Comparison of ENCODE assay signal across 8 cellular contexts in genomic region chr22:18091916-18092526, GRCh38. TPM values are rescaled to one million over a fixed set of nuclear protein-coding genes. Genes with fewer than 3 reads are reported as not detected.
DNase-seq lines count a peak whose midpoint lies in the region; TF ChIP-seq lines count a peak whose summit lies in the region.

No MANE protein-coding gene starts in this region.

- H3K27ac Mint-ChIP-seq in type B pancreatic cell = peak overlapping the region; percentile 75

- WGBS in liver = 8% methylated on average over 22 of the region's 22 CpGs

- peak overlapping the region; percentile 29 for H3K4me3 ChIP-seq in MG63
- peak overlapping the region; percentile 26 for H3K4me3 ChIP-seq in brain microvascular endothelial cell (ENCODE audit: low read depth, low read length)
- peak overlapping the region; percentile 20 to 34 (median 21) for H3K4me3 ChIP-seq in liver (ENCODE audit: low read depth in 1 of 3, low read length in 3 of 3)

- H3K27me3 ChIP-seq in MG63 = no peaks in the 10 kb centered on the region
- H3K27me3 ChIP-seq in brain microvascular endothelial cell (replicated peaks) = no peaks in the 10 kb centered on the region
- no peaks in the 10 kb centered on the region for H3K27me3 ChIP-seq in liver (ENCODE audit: control insufficient read depth in 4 of 4, insufficient read depth in 4 of 4, low read length in 3 of 4)

- peaks cover 12% of the 10 kb centered on the region for H3K36me3 Mint-ChIP-seq in type B pancreatic cell

- no peak for TF ChIP-seq CTCF in brain microvascular endothelial cell (IDR thresholded peaks at IDR 0.05; ENCODE audit: low read depth, low read length, missing control alignments)
- no peak for TF ChIP-seq CTCF in liver (IDR thresholded peaks at IDR 0.05; ENCODE audit: low read depth, low read length, missing input control)
- no peak for TF ChIP-seq CTCF in type B pancreatic cell (conservative IDR thresholded peaks at IDR 0.05)

- H3K9ac ChIP-seq in liver (ENCODE audit: low read depth in 1 of 2, low read length in 2 of 2) = peak overlapping the region; percentile 36 to 54

- no peaks in the 10 kb centered on the region for H3K9me3 Mint-ChIP-seq in type B pancreatic cell

- in situ Hi-C loops in ACHN (cut with HindIII; ENCODE audit: low pct_ligation_motif_present, low pct_unique_long_range_greater_than_20kb, low sequenced_read_pairs) = no loop called here
- in situ Hi-C loops in brain microvascular endothelial cell (cut with HindIII; ENCODE audit: low pct_ligation_motif_present, low sequenced_read_pairs) = no loop called here

- H3K4me1 Mint-ChIP-seq in type B pancreatic cell (ENCODE audit: unreplicated experiment) = no peaks in the 10 kb centered on the region

- DNase-seq in ACHN = peak; percentile 80
- peak; percentile 89 for DNase-seq in MG63
- no peak for DNase-seq in brain microvascular endothelial cell
- DNase-seq in type B pancreatic cell (ENCODE audit: extremely low spot score, unreplicated experiment) = no peak
- DNase-seq in medulla oblongata (ENCODE audit: extremely low spot score) = no peak
- DNase-seq in NCI-H524 treated with DMSO at 0.1 percent for 48 hours (lab: John Stamatoyannopoulos, UW) = no peak
- DNase-seq in NCI-H146 (lab: John Stamatoyannopoulos, UW) = no peak

- peaks cover 0 to 23% (median 12%) of the 10 kb centered on the region in 4 donors for H3K4me1 ChIP-seq in liver (ENCODE audit: control insufficient read depth in 4 of 4, insufficient read depth in 4 of 4, low read length in 3 of 4)

- H3K9me3 ChIP-seq in MG63 (no peaks in the 10 kb centered on the region), liver (ENCODE audit: control insufficient read depth in 4 of 4, low read length in 3 of 4) (no peaks in the 10 kb centered on the region)

- H3K36me3 ChIP-seq in MG63 (peaks cover 28% of the 10 kb centered on the region), brain microvascular endothelial cell (replicated peaks) (peaks cover 22% of the 10 kb centered on the region), liver (ENCODE audit: control insufficient read depth in 4 of 4, insufficient read depth in 3 of 4, low read depth in 1 of 4, low read length in 3 of 4) (peaks cover 2 to 20% (median 7%) of the 10 kb centered on the region in 4 donors)

- peak overlapping the region; percentile 33 for H3K27ac ChIP-seq in brain microvascular endothelial cell
- H3K27ac ChIP-seq in liver (ENCODE audit: low read depth in 1 of 2, low read length in 2 of 2) = peak overlapping the region; percentile 37 to 93

- no peaks in the 10 kb centered on the region for H3K27me3 Mint-ChIP-seq in type B pancreatic cell

- TF ChIP-seq RAD21 in liver (IDR thresholded peaks at IDR 0.05) = peak; percentile 55 to 58

- H3K4me3 Mint-ChIP-seq in type B pancreatic cell = peak overlapping the region; percentile 74

TF ChIP-seq in liver, 16 proteins besides CTCF, POLR2A, EP300 and RAD21:
- TF ChIP-seq HNF4A (conservative IDR thresholded peaks at IDR 0.05) = peak; percentile 98
- TF ChIP-seq, protein P1, sequence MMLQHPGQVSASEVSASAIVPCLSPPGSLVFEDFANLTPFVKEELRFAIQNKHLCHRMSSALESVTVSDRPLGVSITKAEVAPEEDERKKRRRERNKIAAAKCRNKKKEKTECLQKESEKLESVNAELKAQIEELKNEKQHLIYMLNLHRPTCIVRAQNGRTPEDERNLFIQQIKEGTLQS (IDR thresholded peaks at IDR 0.05) = peak; percentile 59
- peak; percentile 47 for TF ChIP-seq FOXA2 (IDR thresholded peaks at IDR 0.05)
- peak; percentile 79 to 88 for TF ChIP-seq EGR1 (IDR thresholded peaks at IDR 0.05; ENCODE audit: low read depth in 2 of 2)
- TF ChIP-seq RXRA (IDR thresholded peaks at IDR 0.05) = peak; percentile 91 to 92
- peak; percentile 53 for TF ChIP-seq TAF1 (conservative IDR thresholded peaks at IDR 0.05)
- peak; percentile 76 for TF ChIP-seq YY1 (IDR thresholded peaks at IDR 0.05)
- TF ChIP-seq, protein P2, sequence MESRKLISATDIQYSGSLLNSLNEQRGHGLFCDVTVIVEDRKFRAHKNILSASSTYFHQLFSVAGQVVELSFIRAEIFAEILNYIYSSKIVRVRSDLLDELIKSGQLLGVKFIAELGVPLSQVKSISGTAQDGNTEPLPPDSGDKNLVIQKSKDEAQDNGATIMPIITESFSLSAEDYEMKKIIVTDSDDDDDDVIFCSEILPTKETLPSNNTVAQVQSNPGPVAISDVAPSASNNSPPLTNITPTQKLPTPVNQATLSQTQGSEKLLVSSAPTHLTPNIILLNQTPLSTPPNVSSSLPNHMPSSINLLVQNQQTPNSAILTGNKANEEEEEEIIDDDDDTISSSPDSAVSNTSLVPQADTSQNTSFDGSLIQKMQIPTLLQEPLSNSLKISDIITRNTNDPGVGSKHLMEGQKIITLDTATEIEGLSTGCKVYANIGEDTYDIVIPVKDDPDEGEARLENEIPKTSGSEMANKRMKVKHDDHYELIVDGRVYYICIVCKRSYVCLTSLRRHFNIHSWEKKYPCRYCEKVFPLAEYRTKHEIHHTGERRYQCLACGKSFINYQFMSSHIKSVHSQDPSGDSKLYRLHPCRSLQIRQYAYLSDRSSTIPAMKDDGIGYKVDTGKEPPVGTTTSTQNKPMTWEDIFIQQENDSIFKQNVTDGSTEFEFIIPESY (IDR thresholded peaks at IDR 0.05) = peak; percentile 54
- TF ChIP-seq GABPA (IDR thresholded peaks at IDR 0.05 in 1 of 2, conservative IDR thresholded peaks at IDR 0.05 in 1 of 2) = peak in 1 of 2 donors; percentile 32
- TF ChIP-seq SP1 (IDR thresholded peaks at IDR 0.05) = peak; percentile 99
- peak; percentile 22 for TF ChIP-seq FOXA1 (IDR thresholded peaks at IDR 0.05)
- peak; percentile 98 for TF ChIP-seq HNF4G (IDR thresholded peaks at IDR 0.05)
- peak; percentile 86 for TF ChIP-seq MAX (IDR thresholded peaks at IDR 0.05)
- peak; percentile 76 for TF ChIP-seq REST (IDR thresholded peaks at IDR 0.05)
- peak; percentile 92 for TF ChIP-seq NR2F2 (IDR thresholded peaks at IDR 0.05)
- peak; percentile 61 to 66 for TF ChIP-seq JUND (IDR thresholded peaks at IDR 0.05)

RNA-seq across cellular contexts. Expression of gene PEX26, which starts 14.2 kb away (rescaled TPM):
- 10.5 and 13.5 TPM in 2 replicates for total RNA-seq in MG63 (2014; rRNA removed; shearing (Covaris generic); ENCODE audit: low replicate concordance)
- total RNA-seq in liver (10 to 100 TPM; 13.3 to 20.6 TPM), type B pancreatic cell (ENCODE audit: low replicate concordance) (41.0 and 46.3 TPM in 2 replicates)
- 10 to 100 TPM in 1 of 2 donors, 1 to 10 TPM in 1; 3.5 to 21.0 TPM for polyA plus RNA-seq in liver

RNA-seq across cellular contexts. Expression of gene TUBA8, which starts 18.6 kb away (rescaled TPM):
- 0.46 and 3.8 TPM in 2 replicates for total RNA-seq in MG63 (2014; rRNA removed; shearing (Covaris generic); ENCODE audit: low replicate concordance)
- 1 to 10 TPM in 1 of 2 donors, under 1 TPM in 1; 0.84 to 3.1 TPM for total RNA-seq in liver
- 1 to 10 TPM in 1 of 2 donors, under 1 TPM in 1; 0.82 to 2.9 TPM for polyA plus RNA-seq in liver
- total RNA-seq in type B pancreatic cell (ENCODE audit: low replicate concordance) = 1.7 TPM in 1 of 2 replicates, not detected in the other

RNA-seq across cellular contexts. Expression of gene USP18, which starts 57.9 kb away (rescaled TPM):
- total RNA-seq in MG63 (2014; rRNA removed; shearing (Covaris generic); ENCODE audit: low replicate concordance) = 3.9 and 6.5 TPM in 2 replicates
- total RNA-seq in liver = 1 to 10 TPM; 5.0 to 6.7 TPM
- polyA plus RNA-seq in liver = 1 to 10 TPM; 5.2 to 8.3 TPM
- total RNA-seq in type B pancreatic cell (ENCODE audit: low replicate concordance) = 3.8 and 5.3 TPM in 2 replicates

Comparison
In these comparisons a context has a peak if more than half of its experiments do, and no peak if none do; other contexts are left out.
1. DNase-seq: peak in ACHN (single experiment) and MG63 (single experiment); none in brain microvascular endothelial cell (single experiment), type B pancreatic cell (single experiment), medulla oblongata (single experiment), NCI-H524 treated with DMSO at 0.1 percent for 48 hours (single experiment) and NCI-H146 (single experiment).
2. Peak in every context shown above with its lines, with median percentiles within 50 percentile points of each other: H3K4me3 ChIP-seq.